Comparison of ENCODE assay signal across 24 cellular contexts in genomic region chr1:90083995-90084394, GRCh38.
"Had no signal": no experiment of that assay in that cellular context is flagged by ENCODE, and none has a peak within 500 bp of the region (broad histone marks: within the 10 kb centered on the region; RNA-seq: fewer than 3 reads in every experiment).

No MANE protein-coding gene starts in this region.

- H3K27me3 ChIP-seq: neural progenitor cell, ovary, right lobe of liver, sigmoid colon, testis, tibial artery, transverse colon, upper lobe of right lung, vagina had no signal

- H3K9me3 ChIP-seq: ovary, psoas muscle, right lobe of liver, sigmoid colon, stomach, testis, tibial artery, transverse colon, upper lobe of right lung, vagina had no signal

- H3K9ac ChIP-seq: neural progenitor cell, parathyroid adenoma had no signal

- H3K27ac ChIP-seq: neural progenitor cell, ovary, parathyroid adenoma, psoas muscle, right lobe of liver, sigmoid colon, stomach, testis, tibial artery, transverse colon, upper lobe of right lung, vagina had no signal

- H3K4me3 ChIP-seq: neural progenitor cell, ovary, psoas muscle, right lobe of liver, sigmoid colon, stomach, testis, tibial artery, transverse colon, upper lobe of right lung, vagina had no signal

- H3K36me3 ChIP-seq: neural progenitor cell, ovary, right lobe of liver, sigmoid colon, stomach, tibial artery, transverse colon, upper lobe of right lung, vagina had no signal

- FAIRE-seq: small intestine had no signal

- DNase-seq: naive thymus-derived CD4-positive, alpha-beta T cell; natural killer cell; occipital lobe; ovary; posterior cingulate gyrus; psoas muscle; right cardiac atrium; right lobe of liver; sigmoid colon; small intestine; stimulated activated CD4-positive, alpha-beta T cell treated with anti-CD3 and anti-CD28 coated beads, Interleukin-15, amount 100 ng/mL, for 24 hours; stimulated activated CD4-positive, alpha-beta T cell treated with anti-CD3 and anti-CD28 coated beads, Interleukin-2, amount 100 ng/mL, for 24 hours; stimulated activated CD4-positive, alpha-beta T cell treated with anti-CD3 and anti-CD28 coated beads, Interleukin-2, amount 100 ng/mL, for 48 hours; stimulated activated CD4-positive, alpha-beta T cell treated with anti-CD3 and anti-CD28 coated beads, Interleukin-4, amount 100 ng/mL, for 24 hours; stimulated activated naive B cell treated with anti-CD40 and anti-IgM and Interleukin-4, amounts not matched to agents 10 μg/mL and 1 μg/mL and 100 μg/mL, for 72 hours; stimulated activated naive CD4-positive, alpha-beta T cell treated with Interleukin-2 at 50 U/mL for 16 hours; stomach; testis; tibial artery; transverse colon; upper lobe of right lung had no signal

- H3K4me1 ChIP-seq: neural progenitor cell, parathyroid adenoma, psoas muscle, right lobe of liver, sigmoid colon, stomach, testis, tibial artery, transverse colon, upper lobe of right lung, vagina had no signal
